8 cellular contexts compared by ENCODE assay signal in the genomic region with DNA sequence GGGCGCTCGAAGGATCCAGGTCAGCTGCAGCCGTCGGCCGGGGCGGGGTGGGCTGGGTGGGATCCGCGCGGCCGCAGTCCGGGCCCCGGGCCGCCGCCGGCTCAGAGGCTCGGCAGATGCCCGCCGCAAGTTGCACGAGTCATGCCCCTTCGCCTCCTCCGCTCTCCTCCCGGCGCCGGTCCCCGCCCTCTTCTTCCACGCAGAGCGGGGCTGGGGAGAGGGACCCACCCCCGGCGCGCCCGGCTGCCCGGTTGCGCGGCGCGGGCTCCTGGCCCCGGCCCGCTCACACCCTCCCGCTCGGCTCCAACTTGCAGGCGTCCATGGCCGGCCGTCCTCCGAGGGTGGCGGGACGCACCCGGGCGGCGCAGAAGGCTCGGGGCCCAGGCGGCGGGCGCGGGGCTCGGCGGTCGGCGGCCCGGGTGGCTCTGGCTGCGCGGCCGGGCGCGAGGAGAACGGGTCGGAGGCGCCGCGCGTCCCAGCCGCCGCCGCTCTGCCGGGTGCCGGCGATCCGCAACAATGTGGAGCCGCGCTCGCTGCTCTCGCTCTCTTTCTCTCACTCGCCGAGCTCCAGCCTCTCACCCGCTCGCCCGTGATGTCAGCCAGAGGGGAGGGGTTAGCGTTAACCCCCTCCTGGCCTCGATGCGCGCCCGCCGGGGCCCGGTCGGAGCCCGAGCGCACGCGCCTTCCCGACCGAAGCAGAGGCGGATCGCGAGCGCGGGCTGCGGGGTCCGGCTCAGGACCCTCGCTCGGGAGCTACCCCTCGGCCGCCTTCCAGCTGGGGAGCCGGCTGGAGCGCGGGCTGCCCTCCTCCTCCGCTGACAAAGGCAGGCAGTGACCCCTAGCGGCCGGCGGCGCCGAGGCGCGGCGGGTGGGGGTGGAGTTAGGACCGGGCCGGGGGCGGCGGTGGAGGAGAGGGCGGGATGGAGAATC. TPM values are rescaled to one million over a fixed set of nuclear protein-coding genes. Genes with fewer than 3 reads are reported as not detected.
DNase-seq lines count a peak whose midpoint lies in the region; ATAC-seq and TF ChIP-seq lines count a peak whose summit lies in the region.

NECTIN1 (minus strand) TSS at position 550 of the 930 bp plus-strand sequence. CDS start 647 bp downstream, outside the sequence.

- peaks cover 5% of the 10 kb centered on the region for H3K27me3 ChIP-seq in kidney epithelial cell (ENCODE audit: control insufficient read depth, insufficient read depth, low read length)

- TF ChIP-seq CTCF in kidney epithelial cell (IDR thresholded peaks at IDR 0.05; ENCODE audit: insufficient read depth, low read length, poor library complexity, severe bottlenecking): peak; percentile 69

- ATAC-seq in GM18858 (IDR thresholded peaks at IDR 0.05; ENCODE audit: unreplicated experiment) (peak; percentile 77), HG03066 (IDR thresholded peaks at IDR 0.05; ENCODE audit: low read depth, unreplicated experiment) (peak; percentile 73)
- peak; percentile 90 to 91 for ATAC-seq in activated CD4-positive, CD25-positive, alpha-beta regulatory T cell treated with anti-CD3 and anti-CD28 coated beads, Interleukin-2, amount 50 U/mL, for 24 hours

- DNase-seq in AG08396 (ENCODE audit: low spot score): peak; percentile 95
- peak; percentile 75 for DNase-seq in NCI-H2227 treated with DMSO at 0.1 percent for 48 hours (lab: John Stamatoyannopoulos, UW)
- peak; percentile 87 for DNase-seq in cerebellar cortex (ENCODE audit: low spot score)
- peak; percentile 43 for DNase-seq in kidney epithelial cell (ENCODE audit: low read depth)
- DNase-seq in stimulated activated CD4-positive, alpha-beta T cell treated with anti-CD3 and anti-CD28 coated beads, Interleukin-15, amount 100 ng/mL, for 1 hour (ENCODE audit: low read depth in 1 of 2, low spot score in 1 of 2): peak; percentile 65 to 84

- H3K4me3 ChIP-seq in kidney epithelial cell (ENCODE audit: low read depth, low read length): peak within 1 kb of the TSS; percentile 65

- no peaks in the 10 kb centered on the region for H3K36me3 ChIP-seq in kidney epithelial cell (ENCODE audit: control insufficient read depth, insufficient read depth, low read length)

RNA-seq across cellular contexts. Expression of gene NECTIN1, which starts in this region (rescaled TPM):
- 11.6 and 15.0 TPM in 2 replicates for total RNA-seq in kidney epithelial cell

Comparison
In these comparisons a context has a peak if more than half of its experiments do, and no peak if none do; other contexts are left out.
1. Peak in every context shown above with its lines: DNase-seq, ATAC-seq and H3K4me3 ChIP-seq.
2. DNase-seq: peak in every context shown above with its lines; median percentile 95 in AG08396; 87 in cerebellar cortex; 75 in NCI-H2227 treated with DMSO at 0.1 percent for 48 hours; 74 in stimulated activated CD4-positive, alpha-beta T cell treated with anti-CD3 and anti-CD28 coated beads, Interleukin-15, amount 100 ng/mL, for 1 hour; 43 in kidney epithelial cell.